In the genomic region with DNA sequence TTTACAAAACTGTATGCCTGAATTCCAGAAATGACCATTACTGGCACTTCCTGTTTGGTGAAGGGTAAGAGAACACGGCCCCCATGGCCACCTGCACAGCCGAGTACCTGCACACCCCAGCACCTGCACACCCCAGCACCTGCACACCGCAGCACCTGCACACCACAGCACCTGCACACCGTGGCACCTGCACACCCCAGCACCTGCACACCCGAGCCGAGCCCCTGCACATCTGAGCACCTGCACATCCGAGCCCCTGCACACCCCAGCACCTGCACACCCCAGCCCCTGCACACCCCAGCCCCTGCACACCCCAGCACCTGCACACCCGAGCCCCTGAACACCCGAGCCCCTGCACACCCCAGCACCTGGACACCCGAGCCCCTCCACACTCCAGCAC, we compare ENCODE assay signal across 19 cellular contexts.
DNase-seq lines count a peak whose midpoint lies in the region; ATAC-seq, FAIRE-seq and TF ChIP-seq lines count a peak whose summit lies in the region.
"Had no signal": no experiment of that assay in that cellular context is flagged by ENCODE, and none has a peak within 500 bp of the region (broad histone marks: within the 10 kb centered on the region; RNA-seq: fewer than 3 reads in every experiment).

No MANE protein-coding gene starts in this region.

- in situ Hi-C loops in HepG2 (cut with HindIII; ENCODE audit: extremely low pct_ligation_motif_present, low pct_unique_long_range_greater_than_20kb) = no loop called here

- H3K36me3 Mint-ChIP-seq in WTC11 (no peaks in the 10 kb centered on the region; the same call in 1 of the 2 replicates), type B pancreatic cell (no peaks in the 10 kb centered on the region)
- H3K36me3 Mint-ChIP-seq in activated CD4-positive, alpha-beta memory T cell treated with anti-CD3 and anti-CD28 coated beads, Interleukin-2, amount 10 ng/mL, durations not matched to agents 7 days and 5 days (ENCODE audit: low read depth) = peaks cover 3% of the 10 kb centered on the region
- H3K36me3 Mint-ChIP-seq: CD4-positive, alpha-beta memory T cell had no signal

- H3K27ac Mint-ChIP-seq in WTC11 (no peak overlapping the region), type B pancreatic cell (no peak overlapping the region)
- no peak overlapping the region for H3K27ac Mint-ChIP-seq in activated CD4-positive, alpha-beta memory T cell treated with anti-CD3 and anti-CD28 coated beads, Interleukin-2, amount 10 ng/mL, durations not matched to agents 7 days and 5 days

- no peak overlapping the region for H3K9ac ChIP-seq in HepG2 (ENCODE audit: insufficient read depth, low read depth, low read length)
- H3K9ac ChIP-seq: BLaER1, GM23248 had no signal

- no peak for ATAC-seq in WTC11
- no peak for ATAC-seq in HepG2

- no peaks in the 10 kb centered on the region for H3K36me3 ChIP-seq in HepG2 (replicated peaks in 1 of 2; ENCODE audit: control insufficient read depth in 1 of 2, insufficient read depth in 2 of 2, low read length in 2 of 2)
- H3K36me3 ChIP-seq: BLaER1, HAP-1 had no signal

- H3K4me3 Mint-ChIP-seq in WTC11 (no peak overlapping the region), type B pancreatic cell (no peak overlapping the region)
- H3K4me3 Mint-ChIP-seq in activated CD4-positive, alpha-beta memory T cell treated with anti-CD3 and anti-CD28 coated beads, Interleukin-2, amount 10 ng/mL, durations not matched to agents 7 days and 5 days = no peak overlapping the region
- H3K4me3 Mint-ChIP-seq: CD14-positive monocyte; CD4-positive, alpha-beta memory T cell had no signal

- peaks cover 5 to 51% of the 10 kb centered on the region in 2 experiments for H3K27me3 ChIP-seq in HepG2 (ENCODE audit: control insufficient read depth in 1 of 2, insufficient read depth in 2 of 2, low read length in 2 of 2)
- H3K27me3 ChIP-seq: BLaER1 had no signal

- CTCF ChIA-PET in WTC11 (lab: Charles Lee) = no interaction called here
- CTCF ChIA-PET in HepG2 (lab: Yijun Ruan, JAX; ENCODE audit: low intra/inter-chr PET ratio, low total read pairs) = no interaction called here
- CTCF ChIA-PET in activated CD4-positive, alpha-beta memory T cell treated with anti-CD3 and anti-CD28 coated beads, Interleukin-2, amount 10 ng/mL, durations not matched to agents 7 days and 5 days (lab: Charles Lee) = no interaction called here

- no TSS peak for BruUV-seq in HepG2 (replicated peaks; lab: Mats Ljungman, UMichigan)

- no peak overlapping the region for H3K27ac ChIP-seq in HepG2 (ENCODE audit: extremely low read length, insufficient read depth, low read length)
- H3K27ac ChIP-seq: BLaER1, GM23248, HL-60 had no signal

- POLR2A ChIA-PET in WTC11 (lab: Charles Lee) (no interaction called here), HepG2 (lab: Yijun Ruan, JAX) (no interaction called here)
- POLR2A ChIA-PET in activated CD4-positive, alpha-beta memory T cell treated with anti-CD3 and anti-CD28 coated beads, Interleukin-2, amount 10 ng/mL, durations not matched to agents 7 days and 5 days (lab: Charles Lee) = no interaction called here

- no peaks in the 10 kb centered on the region for H3K79me2 ChIP-seq in HepG2 (ENCODE audit: insufficient read depth, low read length)

- FAIRE-seq in HepG2 (lab: Jason Lieb, UNC) = no peak
- FAIRE-seq: G401.6, GM12891, GM19239 had no signal

- H3K4me1 ChIP-seq in HepG2 (ENCODE audit: insufficient read depth, low read length) = no peaks in the 10 kb centered on the region; the same call in 1 of the 2 replicates
- H3K4me1 ChIP-seq: HAP-1 had no signal

- 0% methylated on average over 1 of the region's 10 CpGs for WGBS in HepG2 (ENCODE audit: low lambda C conversion rate)

- TF ChIP-seq EP300 in HepG2 (IDR thresholded peaks at IDR 0.05; ENCODE audit: low read depth in 2 of 2, low read length in 2 of 2) = no peak
- TF ChIP-seq EP300 in HepG2 (CRISPR knock-in tag; IDR thresholded peaks at IDR 0.05; ENCODE audit: borderline replicate concordance) = no peak

- TF ChIP-seq RAD21 in HepG2 (CRISPR knock-in tag; IDR thresholded peaks at IDR 0.05) = no peak

- no peak for TF ChIP-seq CTCF in WTC11 (IDR thresholded peaks at IDR 0.05)
- TF ChIP-seq CTCF in type B pancreatic cell (conservative IDR thresholded peaks at IDR 0.05) = no peak
- no peak for TF ChIP-seq CTCF in HepG2 (CRISPR knock-in tag; IDR thresholded peaks at IDR 0.05)

- H4K20me1 ChIP-seq in HepG2 (ENCODE audit: insufficient read depth, low read length) = no peaks in the 10 kb centered on the region
- H4K20me1 ChIP-seq: BLaER1 had no signal

- H3K4me1 Mint-ChIP-seq in WTC11 = peaks cover 6% of the 10 kb centered on the region; the same call in 1 of the 2 replicates
- H3K4me1 Mint-ChIP-seq in type B pancreatic cell (ENCODE audit: unreplicated experiment) = no peaks in the 10 kb centered on the region
- peaks cover 19% of the 10 kb centered on the region for H3K4me1 Mint-ChIP-seq in activated CD4-positive, alpha-beta memory T cell treated with anti-CD3 and anti-CD28 coated beads, Interleukin-2, amount 10 ng/mL, durations not matched to agents 7 days and 5 days

- TF ChIP-seq POLR2A in HepG2 (IDR thresholded peaks at IDR 0.05; ENCODE audit: insufficient read depth in 1 of 2, low read depth in 2 of 2, low read length in 2 of 2) = no peak

- peaks cover 79% of the 10 kb centered on the region for H3K27me3 Mint-ChIP-seq in WTC11 (ENCODE audit: low read depth)
- peaks cover 8% of the 10 kb centered on the region for H3K27me3 Mint-ChIP-seq in type B pancreatic cell
- peaks cover 36% of the 10 kb centered on the region for H3K27me3 Mint-ChIP-seq in activated CD4-positive, alpha-beta memory T cell treated with anti-CD3 and anti-CD28 coated beads, Interleukin-2, amount 10 ng/mL, durations not matched to agents 7 days and 5 days

- no peak overlapping the region for H3K4me3 ChIP-seq in HepG2 (replicated peaks in 1 of 3; ENCODE audit: insufficient read depth in 1 of 3, low read depth in 2 of 3, low read length in 3 of 3)
- H3K4me3 ChIP-seq: BLaER1, GM23248, HAP-1 had no signal

- no peak overlapping the region for H3K4me2 ChIP-seq in HepG2 (ENCODE audit: low read depth, low read length)
- H3K4me2 ChIP-seq: BLaER1 had no signal

- H3K9me3 ChIP-seq in HepG2 (ENCODE audit: low read length) = no peaks in the 10 kb centered on the region
- H3K9me3 ChIP-seq: BLaER1, HAP-1 had no signal

- peaks cover 15% of the 10 kb centered on the region for H3K9me3 Mint-ChIP-seq in WTC11
- H3K9me3 Mint-ChIP-seq in type B pancreatic cell = no peaks in the 10 kb centered on the region
- no peaks in the 10 kb centered on the region for H3K9me3 Mint-ChIP-seq in activated CD4-positive, alpha-beta memory T cell treated with anti-CD3 and anti-CD28 coated beads, Interleukin-2, amount 10 ng/mL, durations not matched to agents 7 days and 5 days

- DNase-seq in NCI-H748 (lab: John Stamatoyannopoulos, UW; ENCODE audit: unreplicated experiment) = peak; percentile 20
- no peak for DNase-seq in NCI-H748 treated with DMSO at 0.1 percent for 48 hours (lab: John Stamatoyannopoulos, UW)
- peak; percentile 4 for DNase-seq in WTC11 (ENCODE audit: low spot score)
- DNase-seq in posterior vena cava (ENCODE audit: low spot score) = peak; percentile 32
- no peak for DNase-seq in type B pancreatic cell (ENCODE audit: extremely low spot score, unreplicated experiment)
- DNase-seq in HepG2 (ENCODE audit: low spot score) = no peak
- no peak for DNase-seq in activated CD4-positive, alpha-beta memory T cell treated with anti-CD3 and anti-CD28 coated beads, Interleukin-2, amount 10 ng/mL, durations not matched to agents 7 days and 5 days
- DNase-seq: 8988T; Calu3; CD4-positive, alpha-beta memory T cell; GM23248; IMR-90 had no signal

- no peak overlapping the region for H2AFZ ChIP-seq in HepG2 (ENCODE audit: low read length)
- H2AFZ ChIP-seq: GM23248 had no signal

- intact Hi-C loops in posterior vena cava (cut with DNase I) = no loop called here
- intact Hi-C loops in HepG2 (cut with micrococcal nuclease; ENCODE audit: unreplicated experiment) = no loop called here

TF ChIP-seq in WTC11, 78 proteins besides CTCF, POLR2A, EP300 and RAD21 (continues in another document):
- TF ChIP-seq NFATC4 (CRISPR knock-in tag; IDR thresholded peaks at IDR 0.05) (no peak), ZNF423 (CRISPR knock-in tag; IDR thresholded peaks at IDR 0.05) (no peak), CBFB (CRISPR knock-in tag; IDR thresholded peaks at IDR 0.05; ENCODE audit: low read depth) (no peak), ZNF138 (CRISPR knock-in tag; conservative IDR thresholded peaks at IDR 0.05) (no peak), GRHL2 (CRISPR knock-in tag; IDR thresholded peaks at IDR 0.05; ENCODE audit: insufficient replicate concordance, severe bottlenecking) (no peak)

TF ChIP-seq in HepG2, 621 proteins besides CTCF, POLR2A, EP300 and RAD21:
- TF ChIP-seq ZSCAN31 (CRISPR knock-in tag; IDR thresholded peaks at IDR 0.05; ENCODE audit: low read depth) = no peak
- TF ChIP-seq ZNF264 (CRISPR knock-in tag; IDR thresholded peaks at IDR 0.05) = no peak

Comparison
In these comparisons a context has a peak if more than half of its experiments do, and no peak if none do; other contexts are left out.
1. DNase-seq: peak in NCI-H748 (single experiment), WTC11 (single experiment) and posterior vena cava (single experiment); none in NCI-H748 treated with DMSO at 0.1 percent for 48 hours (single experiment), type B pancreatic cell (single experiment), HepG2 (single experiment) and activated CD4-positive, alpha-beta memory T cell treated with anti-CD3 and anti-CD28 coated beads, Interleukin-2, amount 10 ng/mL, durations not matched to agents 7 days and 5 days (single experiment).